Comparison of ENCODE assay signal across 1 cellular context in the genomic region with DNA sequence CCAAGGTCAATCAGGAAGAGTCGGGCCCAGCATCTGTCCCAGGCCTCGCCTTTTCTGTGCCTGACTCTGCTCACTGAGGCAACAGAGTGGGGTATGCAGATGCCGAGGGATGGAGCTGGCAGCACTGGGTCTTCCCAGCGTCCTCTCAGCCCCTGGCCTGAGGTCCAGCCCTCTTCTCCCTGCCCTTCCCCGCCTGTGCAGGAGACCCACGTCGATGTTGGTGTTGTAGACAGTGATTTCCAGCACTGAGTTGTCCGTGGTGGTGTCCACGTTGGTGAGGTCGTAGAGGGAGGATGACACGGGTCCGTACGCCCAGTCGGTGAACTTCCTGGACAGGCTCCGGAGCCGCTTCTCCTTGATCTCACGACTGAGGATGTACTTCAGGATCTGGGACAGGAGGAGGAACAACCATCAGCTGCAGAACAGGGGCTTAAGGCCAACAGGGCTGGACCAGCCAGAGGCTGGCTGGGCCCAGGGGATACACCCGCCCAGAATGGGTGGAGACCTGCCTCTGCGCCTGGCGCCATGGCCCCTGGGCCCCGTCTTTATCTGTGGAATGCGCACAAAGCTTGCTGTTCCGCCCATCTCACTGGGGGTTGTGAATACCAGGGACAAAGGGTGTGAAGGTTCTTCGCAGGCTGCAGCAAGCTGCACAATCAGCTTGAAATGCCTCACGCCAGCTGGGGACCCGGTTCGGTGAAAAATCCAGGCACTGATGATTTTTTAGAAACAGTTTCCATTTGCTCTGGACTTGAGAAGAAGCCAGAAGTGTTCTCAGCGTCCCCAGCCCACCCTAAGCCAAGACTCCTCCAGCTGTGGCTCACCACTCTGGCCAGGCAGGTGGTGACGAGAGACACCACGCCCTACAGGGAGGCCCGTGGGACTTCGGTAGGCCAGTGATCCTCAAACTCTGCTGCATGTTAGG.
TF ChIP-seq lines count a peak whose summit lies in the region.

No MANE protein-coding gene starts in this region.

TF ChIP-seq in GM23338, 12 proteins besides CTCF, POLR2A, EP300 and RAD21:
- TF ChIP-seq EZH2phosphoT487 (IDR thresholded peaks at IDR 0.05; ENCODE audit: unreplicated experiment) = no peak
- TF ChIP-seq, protein P1, sequence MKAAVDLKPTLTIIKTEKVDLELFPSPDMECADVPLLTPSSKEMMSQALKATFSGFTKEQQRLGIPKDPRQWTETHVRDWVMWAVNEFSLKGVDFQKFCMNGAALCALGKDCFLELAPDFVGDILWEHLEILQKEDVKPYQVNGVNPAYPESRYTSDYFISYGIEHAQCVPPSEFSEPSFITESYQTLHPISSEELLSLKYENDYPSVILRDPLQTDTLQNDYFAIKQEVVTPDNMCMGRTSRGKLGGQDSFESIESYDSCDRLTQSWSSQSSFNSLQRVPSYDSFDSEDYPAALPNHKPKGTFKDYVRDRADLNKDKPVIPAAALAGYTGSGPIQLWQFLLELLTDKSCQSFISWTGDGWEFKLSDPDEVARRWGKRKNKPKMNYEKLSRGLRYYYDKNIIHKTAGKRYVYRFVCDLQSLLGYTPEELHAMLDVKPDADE (IDR thresholded peaks at IDR 0.05) = no peak
- TF ChIP-seq, protein P2, sequence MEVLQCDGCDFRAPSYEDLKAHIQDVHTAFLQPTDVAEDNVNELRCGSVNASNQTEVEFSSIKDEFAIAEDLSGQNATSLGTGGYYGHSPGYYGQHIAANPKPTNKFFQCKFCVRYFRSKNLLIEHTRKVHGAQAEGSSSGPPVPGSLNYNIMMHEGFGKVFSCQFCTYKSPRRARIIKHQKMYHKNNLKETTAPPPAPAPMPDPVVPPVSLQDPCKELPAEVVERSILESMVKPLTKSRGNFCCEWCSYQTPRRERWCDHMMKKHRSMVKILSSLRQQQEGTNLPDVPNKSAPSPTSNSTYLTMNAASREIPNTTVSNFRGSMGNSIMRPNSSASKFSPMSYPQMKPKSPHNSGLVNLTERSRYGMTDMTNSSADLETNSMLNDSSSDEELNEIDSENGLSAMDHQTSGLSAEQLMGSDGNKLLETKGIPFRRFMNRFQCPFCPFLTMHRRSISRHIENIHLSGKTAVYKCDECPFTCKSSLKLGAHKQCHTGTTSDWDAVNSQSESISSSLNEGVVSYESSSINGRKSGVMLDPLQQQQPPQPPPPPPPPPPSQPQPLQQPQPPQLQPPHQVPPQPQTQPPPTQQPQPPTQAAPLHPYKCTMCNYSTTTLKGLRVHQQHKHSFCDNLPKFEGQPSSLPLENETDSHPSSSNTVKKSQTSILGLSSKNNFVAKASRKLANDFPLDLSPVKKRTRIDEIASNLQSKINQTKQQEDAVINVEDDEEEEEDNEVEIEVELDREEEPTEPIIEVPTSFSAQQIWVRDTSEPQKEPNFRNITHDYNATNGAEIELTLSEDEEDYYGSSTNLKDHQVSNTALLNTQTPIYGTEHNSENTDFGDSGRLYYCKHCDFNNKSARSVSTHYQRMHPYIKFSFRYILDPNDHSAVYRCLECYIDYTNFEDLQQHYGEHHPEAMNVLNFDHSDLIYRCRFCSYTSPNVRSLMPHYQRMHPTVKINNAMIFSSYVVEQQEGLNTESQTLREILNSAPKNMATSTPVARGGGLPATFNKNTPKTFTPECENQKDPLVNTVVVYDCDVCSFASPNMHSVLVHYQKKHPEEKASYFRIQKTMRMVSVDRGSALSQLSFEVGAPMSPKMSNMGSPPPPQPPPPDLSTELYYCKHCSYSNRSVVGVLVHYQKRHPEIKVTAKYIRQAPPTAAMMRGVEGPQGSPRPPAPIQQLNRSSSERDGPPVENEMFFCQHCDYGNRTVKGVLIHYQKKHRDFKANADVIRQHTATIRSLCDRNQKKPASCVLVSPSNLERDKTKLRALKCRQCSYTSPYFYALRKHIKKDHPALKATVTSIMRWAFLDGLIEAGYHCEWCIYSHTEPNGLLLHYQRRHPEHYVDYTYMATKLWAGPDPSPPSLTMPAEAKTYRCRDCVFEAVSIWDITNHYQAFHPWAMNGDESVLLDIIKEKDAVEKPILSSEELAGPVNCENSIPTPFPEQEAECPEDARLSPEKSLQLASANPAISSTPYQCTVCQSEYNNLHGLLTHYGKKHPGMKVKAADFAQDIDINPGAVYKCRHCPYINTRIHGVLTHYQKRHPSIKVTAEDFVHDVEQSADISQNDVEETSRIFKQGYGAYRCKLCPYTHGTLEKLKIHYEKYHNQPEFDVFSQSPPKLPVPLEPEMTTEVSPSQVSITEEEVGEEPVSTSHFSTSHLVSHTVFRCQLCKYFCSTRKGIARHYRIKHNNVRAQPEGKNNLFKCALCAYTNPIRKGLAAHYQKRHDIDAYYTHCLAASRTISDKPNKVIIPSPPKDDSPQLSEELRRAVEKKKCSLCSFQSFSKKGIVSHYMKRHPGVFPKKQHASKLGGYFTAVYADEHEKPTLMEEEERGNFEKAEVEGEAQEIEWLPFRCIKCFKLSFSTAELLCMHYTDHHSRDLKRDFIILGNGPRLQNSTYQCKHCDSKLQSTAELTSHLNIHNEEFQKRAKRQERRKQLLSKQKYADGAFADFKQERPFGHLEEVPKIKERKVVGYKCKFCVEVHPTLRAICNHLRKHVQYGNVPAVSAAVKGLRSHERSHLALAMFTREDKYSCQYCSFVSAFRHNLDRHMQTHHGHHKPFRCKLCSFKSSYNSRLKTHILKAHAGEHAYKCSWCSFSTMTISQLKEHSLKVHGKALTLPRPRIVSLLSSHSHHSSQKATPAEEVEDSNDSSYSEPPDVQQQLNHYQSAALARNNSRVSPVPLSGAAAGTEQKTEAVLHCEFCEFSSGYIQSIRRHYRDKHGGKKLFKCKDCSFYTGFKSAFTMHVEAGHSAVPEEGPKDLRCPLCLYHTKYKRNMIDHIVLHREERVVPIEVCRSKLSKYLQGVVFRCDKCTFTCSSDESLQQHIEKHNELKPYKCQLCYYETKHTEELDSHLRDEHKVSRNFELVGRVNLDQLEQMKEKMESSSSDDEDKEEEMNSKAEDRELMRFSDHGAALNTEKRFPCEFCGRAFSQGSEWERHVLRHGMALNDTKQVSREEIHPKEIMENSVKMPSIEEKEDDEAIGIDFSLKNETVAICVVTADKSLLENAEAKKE (CRISPR knock-in tag; IDR thresholded peaks at IDR 0.05) = no peak
- no peak for TF ChIP-seq EZH2 (IDR thresholded peaks at IDR 0.05; ENCODE audit: low read depth, unreplicated experiment)
- no peak for TF ChIP-seq NANOG (IDR thresholded peaks at IDR 0.05; ENCODE audit: borderline replicate concordance)
- no peak for TF ChIP-seq JUNB (IDR thresholded peaks at IDR 0.05; ENCODE audit: unreplicated experiment)
- no peak for TF ChIP-seq ZNF114 (CRISPR knock-in tag; IDR thresholded peaks at IDR 0.05)
- no peak for TF ChIP-seq POLR2AphosphoS5 (IDR thresholded peaks at IDR 0.05; ENCODE audit: low read depth)
- TF ChIP-seq STAT1 (IDR thresholded peaks at IDR 0.05; ENCODE audit: unreplicated experiment) = no peak
